13 cellular contexts compared by ENCODE assay signal in the genomic region with DNA sequence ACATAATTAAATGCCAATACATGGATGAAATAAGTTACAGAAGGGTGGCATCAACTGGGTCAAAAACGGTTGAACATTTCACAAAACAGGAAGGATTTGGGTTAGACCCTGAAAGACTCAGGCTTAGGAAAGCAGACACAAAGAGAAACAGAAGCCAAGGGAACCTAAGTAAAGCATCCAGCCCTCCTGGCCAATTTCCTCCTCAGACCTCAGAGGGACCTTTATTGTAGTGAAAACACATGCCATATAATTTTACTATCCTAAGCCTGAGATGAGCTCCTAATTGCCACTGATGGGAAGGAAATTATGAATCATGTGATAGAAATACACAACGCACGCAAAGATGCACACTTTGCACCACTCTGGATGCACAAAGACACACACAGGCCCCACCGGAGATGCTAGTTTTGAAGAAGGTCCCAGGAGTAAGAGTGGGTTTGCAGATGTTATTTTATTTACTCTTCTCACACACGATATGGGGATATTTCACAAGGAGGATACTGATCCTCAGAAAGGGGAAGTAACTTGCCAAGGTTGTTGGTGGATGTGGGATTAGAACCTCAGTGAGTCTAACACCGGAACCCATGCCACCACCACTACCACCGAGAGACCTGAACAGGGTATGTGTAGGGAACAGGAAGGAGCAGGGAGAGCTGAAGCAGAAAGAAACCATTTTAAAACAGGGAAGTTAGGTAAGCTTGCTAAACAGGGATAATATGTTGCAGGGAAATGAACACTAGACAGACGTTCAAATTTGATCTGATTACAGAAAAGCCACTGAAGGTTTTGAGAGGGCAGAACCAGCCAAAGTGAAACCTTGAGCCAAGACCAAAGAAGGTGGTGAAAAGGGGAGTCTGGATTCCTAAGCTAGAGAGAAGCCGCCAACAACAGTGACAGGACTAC. TPM values are rescaled to one million over a fixed set of nuclear protein-coding genes. Genes with fewer than 3 reads are reported as not detected.
DNase-seq lines count a peak whose midpoint lies in the region; ATAC-seq and TF ChIP-seq lines count a peak whose summit lies in the region.
"Had no signal": no experiment of that assay in that cellular context is flagged by ENCODE, and none has a peak within 500 bp of the region (broad histone marks: within the 10 kb centered on the region; RNA-seq: fewer than 3 reads in every experiment).

No MANE protein-coding gene starts in this region.

- no peak overlapping the region for H3K4me2 ChIP-seq in mammary epithelial cell (ENCODE audit: insufficient read depth, low read depth, low read length)

- H3K36me3 ChIP-seq in breast epithelium, result no peaks in the 10 kb centered on the region
- no peaks in the 10 kb centered on the region for H3K36me3 ChIP-seq in mammary epithelial cell (ENCODE audit: insufficient read depth, low read length)
- H3K36me3 ChIP-seq in esophagus squamous epithelium, result no peaks in the 10 kb centered on the region
- no peaks in the 10 kb centered on the region for H3K36me3 ChIP-seq in upper lobe of right lung

- H3K27ac ChIP-seq in breast epithelium, result peak overlapping the region; percentile 14 to 17
- H3K27ac ChIP-seq in mammary epithelial cell (ENCODE audit: insufficient read depth, low read depth, low read length), result no peak overlapping the region
- peak overlapping the region in 3 of 4 donors; percentile 45 to 68 (median 54) for H3K27ac ChIP-seq in esophagus squamous epithelium
- peak overlapping the region; percentile 55 for H3K27ac ChIP-seq in upper lobe of right lung
- H3K27ac ChIP-seq: C4-2B, VCaP had no signal

- H3K4me3 ChIP-seq in breast epithelium (no peak overlapping the region), mammary epithelial cell (replicated peaks in 1 of 3; ENCODE audit: insufficient read depth in 1 of 3, low read depth in 2 of 3, low read length in 3 of 3) (no peak overlapping the region), esophagus squamous epithelium (no peak overlapping the region), upper lobe of right lung (no peak overlapping the region)

- no peak for TF ChIP-seq POLR2A in breast epithelium (IDR thresholded peaks at IDR 0.05)
- no peak for TF ChIP-seq POLR2A in esophagus squamous epithelium (IDR thresholded peaks at IDR 0.05)

- BruUV-seq in mammary epithelial cell (replicated peaks; lab: Mats Ljungman, UMichigan), result no TSS peak

- intact Hi-C loops in breast epithelium (cut with DNase I; ENCODE audit: low total_unique reads) (no loop called here), mammary epithelial cell (cut with micrococcal nuclease) (loop anchor here (1.0 to 5.0 kb wide), 3 partner anchors 31 to 142 kb away; no protein-coding TSS in a partner anchor), esophagus squamous epithelium (cut with DNase I) (no loop called here), upper lobe of right lung (cut with DNase I) (no loop called here)

- no peaks in the 10 kb centered on the region for H3K79me2 ChIP-seq in mammary epithelial cell (ENCODE audit: insufficient read depth, low read length)

- ATAC-seq in upper lobe of right lung (peak; percentile 37), GM18520 (IDR thresholded peaks at IDR 0.05; ENCODE audit: unreplicated experiment) (no peak)

- DNase-seq in breast epithelium (ENCODE audit: low spot score in 2 of 2) (no peak), mammary epithelial cell (no peak), NOMO-1 (lab: John Stamatoyannopoulos, UW; ENCODE audit: unreplicated experiment in 2 of 2) (peak; percentile 46 to 76), esophagus squamous epithelium (lab: John Stamatoyannopoulos, UW) (no peak), upper lobe of right lung (no peak), cerebellar nuclear complex (lab: John Stamatoyannopoulos, UW) (no peak), GOT3 (lab: John Stamatoyannopoulos, UW) (no peak)

- CTCF ChIA-PET in mammary epithelial cell (lab: Charles Lee; ENCODE audit: low non-redundant PET), result interaction anchor here (0.9 to 1.2 kb wide), 2 partner anchors 31 to 33 kb away, joined by 4 to 9 read pairs; no protein-coding TSS in a partner anchor

- H4K20me1 ChIP-seq in mammary epithelial cell (ENCODE audit: insufficient read depth, low read length), result no peaks in the 10 kb centered on the region

- dilution Hi-C loops in mammary epithelial cell (cut with HindIII; ENCODE audit: low sequenced_read_pairs), result loop anchor here (5.0 kb wide), 2 partner anchors 73 to 107 kb away; no protein-coding TSS in a partner anchor

- 65% methylated on average over 9 of the region's 9 CpGs for WGBS in mammary epithelial cell (ENCODE audit: low coverage, missing lambda C conversion rate)
- WGBS in esophagus squamous epithelium, 2 donors, result 54 to 60% methylated on average over 9 of the region's 9 CpGs

- H2AFZ ChIP-seq in mammary epithelial cell (ENCODE audit: low read depth, low read length), result no peak overlapping the region

- no peak overlapping the region for H3K9ac ChIP-seq in mammary epithelial cell (ENCODE audit: insufficient read depth, low read length)

- peaks cover 0 to 22% of the 10 kb centered on the region in 2 donors for H3K27me3 ChIP-seq in breast epithelium
- peaks cover 13% of the 10 kb centered on the region for H3K27me3 ChIP-seq in mammary epithelial cell (ENCODE audit: insufficient read depth, low read length)
- peaks cover 0 to 84% (median 3%) of the 10 kb centered on the region in 4 donors for H3K27me3 ChIP-seq in esophagus squamous epithelium
- peaks cover 15% of the 10 kb centered on the region for H3K27me3 ChIP-seq in upper lobe of right lung

- in situ Hi-C loops in mammary epithelial cell (cut with MboI; ENCODE audit: low sequenced_read_pairs in 2 of 2), result loop anchor here (5.0 kb wide), 2 partner anchors 32 to 37 kb away; no protein-coding TSS in a partner anchor

- TF ChIP-seq CTCF in breast epithelium (IDR thresholded peaks at IDR 0.05) (no peak), mammary epithelial cell (conservative IDR thresholded peaks at IDR 0.05 in 1 of 2, IDR thresholded peaks at IDR 0.05 in 1 of 2; ENCODE audit: extremely low read depth in 1 of 2, insufficient read depth in 1 of 2, low read depth in 1 of 2, low read length in 2 of 2) (no peak), esophagus squamous epithelium (IDR thresholded peaks at IDR 0.05) (no peak), upper lobe of right lung (IDR thresholded peaks at IDR 0.05) (no peak)

- H3K4me1 ChIP-seq in breast epithelium (no peaks in the 10 kb centered on the region), mammary epithelial cell (ENCODE audit: insufficient read depth, low read length) (no peaks in the 10 kb centered on the region), esophagus squamous epithelium (peaks cover 0 to 35% (median 6%) of the 10 kb centered on the region in 3 donors), upper lobe of right lung (peaks cover 10% of the 10 kb centered on the region)

- H3K9me3 ChIP-seq in breast epithelium (no peaks in the 10 kb centered on the region), mammary epithelial cell (replicated peaks; ENCODE audit: insufficient read depth, low read length) (no peaks in the 10 kb centered on the region), esophagus squamous epithelium (no peaks in the 10 kb centered on the region), upper lobe of right lung (no peaks in the 10 kb centered on the region)

RNA-seq across cellular contexts. Expression of a gene that starts 11.8 kb away (rescaled TPM):
- total RNA-seq in breast epithelium (under 1 TPM in 1 of 3 donors, not detected in 2; 0.64 TPM), mammary epithelial cell (not detected), esophagus squamous epithelium (1 to 10 TPM in 2 of 4 donors, under 1 TPM in 2; 0.42 to 1.3 (median 0.99) TPM), upper lobe of right lung (1.2 TPM)
- not detected for polyA plus RNA-seq in mammary epithelial cell
- polyA minus RNA-seq in mammary epithelial cell, result not detected
- total RNA-seq: H9, HT-29, lower leg skin had no signal

RNA-seq across cellular contexts. Expression of a gene that starts 29.3 kb away (rescaled TPM):
- total RNA-seq in breast epithelium, result 1 to 10 TPM in 2 of 3 donors, not detected in 1; 1.0 to 6.9 TPM
- total RNA-seq in mammary epithelial cell, result under 1 TPM; under 0.01 to 0.56 TPM
- 0.31 TPM for polyA plus RNA-seq in mammary epithelial cell
- not detected for polyA minus RNA-seq in mammary epithelial cell
- 100 to 1,000 TPM in 3 of 4 donors, 10 to 100 TPM in 1; 70.8 to 288 (median 176) TPM for total RNA-seq in esophagus squamous epithelium
- total RNA-seq in upper lobe of right lung, result 732 TPM
- total RNA-seq: H9 had no signal

RNA-seq across cellular contexts. Expression of a gene that starts 59.9 kb away (rescaled TPM):
- total RNA-seq in breast epithelium (not detected), mammary epithelial cell (not detected), esophagus squamous epithelium (not detected), upper lobe of right lung (not detected)
- not detected for polyA plus RNA-seq in mammary epithelial cell
- not detected for polyA minus RNA-seq in mammary epithelial cell
- total RNA-seq: H9, HT-29, lower leg skin had no signal

Comparison
In these comparisons a context has a peak if more than half of its experiments do, and no peak if none do; other contexts are left out.
1. DNase-seq: peak in NOMO-1 (2 of 2); none in breast epithelium (0 of 2), mammary epithelial cell (single experiment), esophagus squamous epithelium (single experiment), upper lobe of right lung (single experiment), cerebellar nuclear complex (0 of 2) and GOT3 (single experiment).
2. RNA of a gene that starts 29.3 kb away (total RNA-seq): 732 TPM in upper lobe of right lung (single experiment) and 70.8 to 288 TPM in esophagus squamous epithelium; 1.0 to 6.9 TPM in breast epithelium and under 0.01 to 0.56 TPM in mammary epithelial cell; every median in the first group is over 4 times any median in the second.